Comparison of ENCODE assay signal across 8 cellular contexts in the genomic region with DNA sequence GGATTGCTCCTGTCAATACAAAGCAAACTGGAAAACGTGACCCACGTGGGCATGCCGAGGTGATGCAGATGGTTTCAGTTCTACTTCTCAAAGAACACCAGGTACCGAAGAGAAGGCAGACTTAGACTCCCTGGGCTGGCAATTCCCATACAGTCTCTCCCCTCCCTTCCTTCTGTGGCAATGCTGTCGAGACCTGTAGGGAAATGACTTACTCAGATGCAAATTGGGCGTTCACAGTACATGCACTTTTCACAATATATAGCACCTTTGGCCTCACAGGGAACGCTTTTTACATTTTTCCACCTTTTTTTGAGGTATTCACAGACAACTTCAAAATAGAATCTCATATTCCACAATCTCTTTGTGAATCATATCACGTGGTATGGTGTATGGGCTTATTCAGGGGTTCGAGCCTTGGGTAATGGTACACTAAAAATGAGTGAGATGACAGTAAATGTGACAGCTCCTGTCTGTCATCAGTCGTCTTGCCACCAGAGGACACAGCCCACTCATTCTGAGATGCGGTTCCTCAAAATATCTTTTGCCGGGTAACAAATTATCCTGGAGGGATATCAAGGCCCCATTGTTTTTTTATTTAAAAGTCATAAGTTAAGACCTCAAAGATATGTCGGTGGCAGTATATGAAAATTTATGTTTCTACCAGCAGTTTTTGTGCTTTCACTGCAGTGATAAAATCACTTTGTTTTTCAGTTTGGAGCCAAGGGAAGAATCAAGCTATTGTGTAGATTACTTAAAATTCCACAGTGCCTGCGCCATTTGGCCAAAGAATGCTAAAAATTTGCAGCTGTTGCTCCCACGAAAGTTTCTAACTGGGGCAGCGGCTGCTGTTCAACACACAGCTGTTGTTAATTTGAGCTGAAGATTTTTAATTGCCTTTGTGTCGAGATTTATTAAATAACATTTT.
DNase-seq lines count a peak whose midpoint lies in the region; ATAC-seq and TF ChIP-seq lines count a peak whose summit lies in the region.

No MANE protein-coding gene starts in this region.

- H3K36me3 Mint-ChIP-seq in HFFc6 (ENCODE audit: low read depth) = peaks cover 17% of the 10 kb centered on the region

- no peaks in the 10 kb centered on the region for H3K27me3 Mint-ChIP-seq in HFFc6 (ENCODE audit: insufficient read depth)

- no peaks in the 10 kb centered on the region; the same call in 1 of the 2 replicates for H3K9me3 Mint-ChIP-seq in HFFc6

- no TSS peak for BruUV-seq in PC-3 (replicated peaks; lab: Mats Ljungman, UMichigan)

- peak overlapping the region; percentile 91 for H3K27ac Mint-ChIP-seq in HFFc6

- POLR2A ChIA-PET in PC-3 (lab: Charles Lee; ENCODE audit: unreplicated experiment) = no interaction called here

- peak overlapping the region; percentile 74 for H3K4me3 Mint-ChIP-seq in HFFc6

- DNase-seq in HFFc6 (peak; percentile 76), cardiac fibroblast (ENCODE audit: low read depth in 2 of 2) (peak; percentile 93 to 94), iPS-NIHi7 (ENCODE audit: extremely low spot score) (peak; percentile 33), smooth muscle cell (lab: John Stamatoyannopoulos, UW; ENCODE audit: unreplicated experiment) (no peak), NCI-H1417 (lab: John Stamatoyannopoulos, UW) (no peak), PC-3 (no peak)
- DNase-seq in activated CD4-positive, alpha-beta T cell treated with anti-CD3 and anti-CD28 coated beads, Interleukin-2, amount 50 U/mL, for 1 hour = no peak

- ATAC-seq in PC-3 = no peak
- no peak for ATAC-seq in GM21381 (IDR thresholded peaks at IDR 0.05; ENCODE audit: unreplicated experiment)

- H3K4me3 ChIP-seq in cardiac fibroblast (replicated peaks in 1 of 2; ENCODE audit: low read depth in 2 of 2, low read length in 2 of 2) (no peak overlapping the region), smooth muscle cell (no peak overlapping the region), PC-3 (ENCODE audit: low read length) (no peak overlapping the region)

- H3K36me3 ChIP-seq in smooth muscle cell (ENCODE audit: low read depth) (no peaks in the 10 kb centered on the region), PC-3 (ENCODE audit: low read depth, low read length) (no peaks in the 10 kb centered on the region)

- CTCF ChIA-PET in PC-3 (lab: Charles Lee) = no interaction called here

- H3K27ac ChIP-seq in smooth muscle cell (ENCODE audit: low read depth) (peak overlapping the region; percentile 69), PC-3 (ENCODE audit: low read length) (no peak overlapping the region)

- peak overlapping the region; percentile 55 for H3K4me2 ChIP-seq in smooth muscle cell
- no peak overlapping the region for H3K4me2 ChIP-seq in PC-3 (ENCODE audit: low read length)

- H3F3A ChIP-seq in smooth muscle cell (ENCODE audit: low read depth) (peaks cover 5% of the 10 kb centered on the region), PC-3 (ENCODE audit: low read length, unreplicated experiment) (no peaks in the 10 kb centered on the region)

- H2AFZ ChIP-seq in smooth muscle cell (ENCODE audit: low read depth) (peak overlapping the region; percentile 14), PC-3 (ENCODE audit: low read length) (no peak overlapping the region)

- H3K9me2 ChIP-seq in PC-3 (replicated peaks; ENCODE audit: low read length) = no peaks in the 10 kb centered on the region

- H3K4me1 ChIP-seq in smooth muscle cell (ENCODE audit: low read depth) = peaks cover 17% of the 10 kb centered on the region
- peaks cover 20% of the 10 kb centered on the region for H3K4me1 ChIP-seq in PC-3 (ENCODE audit: insufficient read depth, low read length)

- no peak overlapping the region for H3K9ac ChIP-seq in smooth muscle cell (ENCODE audit: low read depth)
- no peak overlapping the region for H3K9ac ChIP-seq in PC-3 (ENCODE audit: low read length)

- H3K4me1 Mint-ChIP-seq in HFFc6 (ENCODE audit: low read depth) = peaks cover 5% of the 10 kb centered on the region

- H3K79me2 ChIP-seq in smooth muscle cell (ENCODE audit: low read depth) (no peaks in the 10 kb centered on the region), PC-3 (ENCODE audit: low read length) (no peaks in the 10 kb centered on the region)

- H3K9me3 ChIP-seq in smooth muscle cell (replicated peaks; ENCODE audit: low read depth) = no peaks in the 10 kb centered on the region
- no peaks in the 10 kb centered on the region for H3K9me3 ChIP-seq in PC-3 (ENCODE audit: low read length)

- H3K27me3 ChIP-seq in smooth muscle cell (ENCODE audit: low read depth) = no peaks in the 10 kb centered on the region
- H3K27me3 ChIP-seq in PC-3 (ENCODE audit: low read length) = no peaks in the 10 kb centered on the region

- WGBS in smooth muscle cell (ENCODE audit: low lambda C conversion rate) = 30% methylated on average over 17 of the region's 17 CpGs

- H4K20me1 ChIP-seq in smooth muscle cell (ENCODE audit: low read depth) = no peaks in the 10 kb centered on the region
- H4K20me1 ChIP-seq in PC-3 (ENCODE audit: low read length) = no peaks in the 10 kb centered on the region

- TF ChIP-seq CTCF in HFFc6 (IDR thresholded peaks at IDR 0.05) (peak; percentile 18; the same call in 1 of the 2 replicates), cardiac fibroblast (IDR thresholded peaks at IDR 0.05; ENCODE audit: low read depth, low read length) (no peak), smooth muscle cell (IDR thresholded peaks at IDR 0.05; ENCODE audit: borderline replicate concordance, insufficient read depth, poor library complexity, severe bottlenecking) (no peak), PC-3 (conservative IDR thresholded peaks at IDR 0.05; ENCODE audit: low read depth, low read length) (no peak)

- intact Hi-C loops in PC-3 (cut with micrococcal nuclease) = no loop called here

Comparison
In these comparisons a context has a peak if more than half of its experiments do, and no peak if none do; other contexts are left out.
1. DNase-seq: peak in HFFc6 (single experiment), cardiac fibroblast (2 of 2) and iPS-NIHi7 (single experiment); none in smooth muscle cell (single experiment), NCI-H1417 (0 of 3), activated CD4-positive, alpha-beta T cell treated with anti-CD3 and anti-CD28 coated beads, Interleukin-2, amount 50 U/mL, for 1 hour (single experiment) and PC-3 (single experiment).